16 cellular contexts compared by ENCODE assay signal in the genomic region with DNA sequence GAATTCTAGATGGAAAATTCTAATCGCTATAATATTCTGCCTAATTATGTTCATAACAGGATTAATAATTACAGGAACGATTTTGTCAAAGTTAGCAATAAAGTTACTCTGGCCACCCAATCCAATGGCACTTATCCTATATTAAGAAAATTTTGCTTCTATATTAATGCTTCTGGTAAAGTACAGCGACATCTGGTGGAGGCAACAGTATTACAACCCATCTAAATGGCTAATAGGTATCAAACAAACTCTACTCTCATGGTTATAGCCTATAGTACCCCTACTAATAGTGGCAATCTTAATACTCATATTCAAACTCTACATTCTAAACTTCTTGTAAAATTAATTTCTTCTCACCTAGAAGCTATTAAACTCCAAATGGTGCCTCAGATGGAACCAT.
DNase-seq lines count a peak whose midpoint lies in the region; TF ChIP-seq lines count a peak whose summit lies in the region.
"Had no signal": no experiment of that assay in that cellular context is flagged by ENCODE, and none has a peak within 500 bp of the region (broad histone marks: within the 10 kb centered on the region; RNA-seq: fewer than 3 reads in every experiment).

No MANE protein-coding gene starts in this region.

- H3K79me2 ChIP-seq in OCI-LY3 (ENCODE audit: low read length), result no peaks in the 10 kb centered on the region

- H2AFZ ChIP-seq in OCI-LY3 (ENCODE audit: low read depth, low read length), result no peak overlapping the region

- CTCF ChIA-PET in AG04450 (lab: Charles Lee), result no interaction called here

- H3K9me3 ChIP-seq in AG04450 (ENCODE audit: control insufficient read depth, insufficient read depth, low read length) (peaks cover 12% of the 10 kb centered on the region; the same call in 1 of the 2 replicates), OCI-LY3 (ENCODE audit: insufficient read depth, low read length) (no peaks in the 10 kb centered on the region), endodermal cell (ENCODE audit: control insufficient read depth, low read length) (peaks cover 43% of the 10 kb centered on the region)

- H3K4me3 ChIP-seq in AG04450 (ENCODE audit: low read depth, low read length), result no peak overlapping the region
- H3K4me3 ChIP-seq in GM12865 (ENCODE audit: low read depth, low read length), result no peak overlapping the region
- no peak overlapping the region for H3K4me3 ChIP-seq in OCI-LY3 (ENCODE audit: low read length)
- H3K4me3 ChIP-seq in endodermal cell (ENCODE audit: low read length), result peak overlapping the region; percentile 60
- H3K4me3 ChIP-seq: left lung, transverse colon had no signal

- peaks cover 31% of the 10 kb centered on the region for H3K9me3 Mint-ChIP-seq in endodermal cell
- peaks cover 29% of the 10 kb centered on the region for H3K9me3 Mint-ChIP-seq in activated T-cell treated with anti-CD3 and anti-CD28 coated beads, Interleukin-2, amount 50 U/mL, for 24 hours

- no peaks in the 10 kb centered on the region for H3K27me3 ChIP-seq in AG04450 (ENCODE audit: control insufficient read depth, insufficient read depth, low read length)
- H3K27me3 ChIP-seq in OCI-LY3 (ENCODE audit: low read depth, low read length), result no peaks in the 10 kb centered on the region
- H3K27me3 ChIP-seq in endodermal cell (ENCODE audit: control insufficient read depth, insufficient read depth, low read length, poor library complexity, severe bottlenecking), result no peaks in the 10 kb centered on the region
- H3K27me3 ChIP-seq: left lung, transverse colon had no signal

- no peaks in the 10 kb centered on the region for H3K27me3 Mint-ChIP-seq in endodermal cell (ENCODE audit: insufficient read depth)
- no peaks in the 10 kb centered on the region for H3K27me3 Mint-ChIP-seq in activated T-cell treated with anti-CD3 and anti-CD28 coated beads, Interleukin-2, amount 50 U/mL, for 24 hours
- H3K27me3 Mint-ChIP-seq: activated CD4-positive, alpha-beta T cell treated with anti-CD3 and anti-CD28 coated beads, Interleukin-2, amount 10 ng/mL, durations not matched to agents 7 days and 5 days; naive B cell had no signal

- DNase-seq in AG04450 (ENCODE audit: low read depth, low spot score) (no peak), GM12865 (ENCODE audit: low read depth) (peak; percentile 11), endodermal cell (no peak), NCI-H446 (lab: John Stamatoyannopoulos, UW) (no peak), DMS114 treated with DMSO at 0.1 percent for 48 hours (lab: John Stamatoyannopoulos, UW; ENCODE audit: unreplicated experiment) (no peak), head of caudate nucleus (no peak)
- DNase-seq in activated T-cell treated with anti-CD3 and anti-CD28 coated beads, Interleukin-2, amount 50 U/mL, for 24 hours, result no peak
- DNase-seq: activated CD4-positive, alpha-beta T cell treated with anti-CD3 and anti-CD28 coated beads, Interleukin-2, amount 10 ng/mL, durations not matched to agents 7 days and 5 days; C1 segment of cervical spinal cord; cortex of kidney; left lung; naive B cell; NCI-H2171 treated with DMSO at 0.1 percent for 48 hours; transverse colon had no signal

- peaks cover 8% of the 10 kb centered on the region for H3K4me1 Mint-ChIP-seq in endodermal cell
- H3K4me1 Mint-ChIP-seq in activated T-cell treated with anti-CD3 and anti-CD28 coated beads, Interleukin-2, amount 50 U/mL, for 24 hours (ENCODE audit: low read depth), result no peaks in the 10 kb centered on the region
- H3K4me1 Mint-ChIP-seq: activated CD4-positive, alpha-beta T cell treated with anti-CD3 and anti-CD28 coated beads, Interleukin-2, amount 10 ng/mL, durations not matched to agents 7 days and 5 days; naive B cell had no signal

- H3K4me2 ChIP-seq in OCI-LY3 (ENCODE audit: low read length), result no peak overlapping the region

- H3K27ac ChIP-seq in AG04450 (ENCODE audit: low read depth, low read length), result no peak overlapping the region
- no peak overlapping the region for H3K27ac ChIP-seq in OCI-LY3 (ENCODE audit: low read length)
- H3K27ac ChIP-seq in endodermal cell (ENCODE audit: low read depth, low read length), result no peak overlapping the region
- H3K27ac ChIP-seq: left lung, transverse colon had no signal

- intact Hi-C loops in head of caudate nucleus (cut with DNase I), result no loop called here

- H4K20me1 ChIP-seq in OCI-LY3 (ENCODE audit: insufficient read depth, low read length), result no peaks in the 10 kb centered on the region

- peaks cover 18% of the 10 kb centered on the region for H3K36me3 Mint-ChIP-seq in endodermal cell (ENCODE audit: low read depth)
- no peaks in the 10 kb centered on the region for H3K36me3 Mint-ChIP-seq in activated T-cell treated with anti-CD3 and anti-CD28 coated beads, Interleukin-2, amount 50 U/mL, for 24 hours (ENCODE audit: low read depth)
- H3K36me3 Mint-ChIP-seq: naive B cell had no signal

- WGBS in endodermal cell (ENCODE audit: insufficient coverage in 1 of 2, insufficient read length in 1 of 2), 2 experiments, result 93 to 100% methylated on average over 1 to 3 of the region's 3 CpGs

- H3K36me3 ChIP-seq in OCI-LY3 (replicated peaks; ENCODE audit: low read depth, low read length) (no peaks in the 10 kb centered on the region), endodermal cell (ENCODE audit: control insufficient read depth, insufficient read depth, low read length) (peaks cover 6% of the 10 kb centered on the region)
- H3K36me3 ChIP-seq: left lung, transverse colon had no signal

- H3K9ac ChIP-seq in OCI-LY3 (ENCODE audit: low read length), result no peak overlapping the region
- H3K9ac ChIP-seq in endodermal cell (ENCODE audit: extremely low read depth, low read length, poor library complexity, severe bottlenecking), result no peak overlapping the region

- H3K4me1 ChIP-seq in OCI-LY3 (ENCODE audit: low read length), result no peaks in the 10 kb centered on the region
- H3K4me1 ChIP-seq in endodermal cell (ENCODE audit: control insufficient read depth, insufficient read depth, low read length), result no peaks in the 10 kb centered on the region
- H3K4me1 ChIP-seq: left lung, transverse colon had no signal

- TF ChIP-seq CTCF in AG04450 (IDR thresholded peaks at IDR 0.05; ENCODE audit: low read depth, low read length) (peak; percentile 12; the same call in 1 of the 2 replicates), GM12865 (IDR thresholded peaks at IDR 0.05; ENCODE audit: insufficient read depth, low read depth, low read length, missing control alignments) (peak; percentile 12), OCI-LY3 (IDR thresholded peaks at IDR 0.05; ENCODE audit: low read depth, low read length) (peak; percentile 56), endodermal cell (conservative IDR thresholded peaks at IDR 0.05) (peak; percentile 67)

- POLR2A ChIA-PET in AG04450 (lab: Yijun Ruan, JAX), result no interaction called here

- no peak overlapping the region for H3K27ac Mint-ChIP-seq in endodermal cell
- H3K27ac Mint-ChIP-seq in activated T-cell treated with anti-CD3 and anti-CD28 coated beads, Interleukin-2, amount 50 U/mL, for 24 hours, result no peak overlapping the region
- H3K27ac Mint-ChIP-seq: activated CD4-positive, alpha-beta T cell treated with anti-CD3 and anti-CD28 coated beads, Interleukin-2, amount 10 ng/mL, durations not matched to agents 7 days and 5 days; activated T-helper 1 cell treated with anti-CD3 and anti-CD28 coated beads, Interleukin-12 subunit alpha, Interleukin-12 subunit beta, Interleukin-2, Interleukin-4 antibody, amounts not matched to agents 30 ng/mL and 10 ng/mL and 1 ng/mL, durations not matched to agents 14 hours and 24 hours and 36 hours; naive B cell had no signal

- no peak overlapping the region for H3K4me3 Mint-ChIP-seq in endodermal cell
- H3K4me3 Mint-ChIP-seq in activated T-cell treated with anti-CD3 and anti-CD28 coated beads, Interleukin-2, amount 50 U/mL, for 24 hours, result no peak overlapping the region
- H3K4me3 Mint-ChIP-seq: activated CD4-positive, alpha-beta T cell treated with anti-CD3 and anti-CD28 coated beads, Interleukin-2, amount 10 ng/mL, durations not matched to agents 7 days and 5 days; activated T-helper 1 cell treated with anti-CD3 and anti-CD28 coated beads, Interleukin-12 subunit alpha, Interleukin-12 subunit beta, Interleukin-2, Interleukin-4 antibody, amounts not matched to agents 30 ng/mL and 10 ng/mL and 1 ng/mL, durations not matched to agents 14 hours and 24 hours and 36 hours; naive B cell had no signal

Comparison
In these comparisons a context has a peak if more than half of its experiments do, and no peak if none do; other contexts are left out.
1. CTCF ChIP-seq: peak in every context shown above with its lines; median percentile 67 in endodermal cell; 56 in OCI-LY3; 12 in AG04450; 12 in GM12865.